1 cellular context compared by ENCODE assay signal in the genomic region with DNA sequence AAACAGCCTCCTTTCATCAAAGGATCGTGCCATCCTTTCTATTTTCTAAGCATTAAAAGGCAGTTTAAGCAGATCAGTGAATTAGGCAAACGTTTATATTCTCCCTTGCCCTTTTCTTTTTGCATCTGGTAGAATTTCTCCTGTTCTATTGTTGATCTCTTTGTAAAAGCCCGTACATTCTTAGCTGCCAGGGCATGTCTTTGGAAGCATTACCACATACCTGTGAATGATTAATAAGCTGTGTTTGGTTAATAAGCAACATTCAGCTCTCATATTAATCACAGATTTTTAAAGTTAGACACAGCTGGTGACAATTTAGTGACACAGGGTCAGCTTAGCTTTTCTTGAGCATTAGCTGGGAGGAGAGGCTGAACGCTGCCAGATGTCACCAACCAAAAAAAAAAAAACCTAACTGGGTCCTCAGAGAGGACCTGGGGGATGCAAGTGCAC.
TF ChIP-seq lines count a peak whose summit lies in the region.

No MANE protein-coding gene starts in this region.

TF ChIP-seq in GM23338, 12 proteins besides CTCF, POLR2A, EP300 and RAD21 (continued from another document):
- no peak for TF ChIP-seq ZNF462 (CRISPR knock-in tag; IDR thresholded peaks at IDR 0.05)
- no peak for TF ChIP-seq REST (IDR thresholded peaks at IDR 0.05; ENCODE audit: unreplicated experiment)
- TF ChIP-seq POLR2AphosphoS5 (IDR thresholded peaks at IDR 0.05; ENCODE audit: low read depth): no peak
